ENCODE assay signal across 1 cellular context in the genomic region with DNA sequence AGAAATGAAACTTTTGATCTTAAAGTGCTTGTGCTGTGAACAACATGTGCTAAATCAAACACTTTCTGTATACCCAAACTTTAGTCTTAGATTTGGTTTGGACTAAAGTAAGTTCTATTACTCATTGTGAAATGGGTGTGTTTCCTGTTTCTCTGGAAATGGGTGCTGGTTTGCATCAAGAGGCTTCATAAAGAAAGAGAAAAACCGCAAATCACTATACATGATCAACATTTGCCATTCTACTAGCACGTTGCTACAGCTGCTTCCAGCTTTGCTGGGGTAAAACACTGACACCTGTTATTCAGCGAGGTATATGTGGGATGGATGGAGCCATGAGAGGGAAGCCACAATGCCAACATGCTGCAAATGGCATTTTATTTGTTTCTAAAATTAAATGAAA.
TF ChIP-seq lines count a peak whose summit lies in the region.

No MANE protein-coding gene starts in this region.

TF ChIP-seq in GM12878, 131 proteins besides CTCF, POLR2A, EP300 and RAD21 (continued from another document):
- TF ChIP-seq, protein P1, sequence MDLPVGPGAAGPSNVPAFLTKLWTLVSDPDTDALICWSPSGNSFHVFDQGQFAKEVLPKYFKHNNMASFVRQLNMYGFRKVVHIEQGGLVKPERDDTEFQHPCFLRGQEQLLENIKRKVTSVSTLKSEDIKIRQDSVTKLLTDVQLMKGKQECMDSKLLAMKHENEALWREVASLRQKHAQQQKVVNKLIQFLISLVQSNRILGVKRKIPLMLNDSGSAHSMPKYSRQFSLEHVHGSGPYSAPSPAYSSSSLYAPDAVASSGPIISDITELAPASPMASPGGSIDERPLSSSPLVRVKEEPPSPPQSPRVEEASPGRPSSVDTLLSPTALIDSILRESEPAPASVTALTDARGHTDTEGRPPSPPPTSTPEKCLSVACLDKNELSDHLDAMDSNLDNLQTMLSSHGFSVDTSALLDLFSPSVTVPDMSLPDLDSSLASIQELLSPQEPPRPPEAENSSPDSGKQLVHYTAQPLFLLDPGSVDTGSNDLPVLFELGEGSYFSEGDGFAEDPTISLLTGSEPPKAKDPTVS (IDR thresholded peaks at IDR 0.05; ENCODE audit: low read depth, low read length): no peak
- TF ChIP-seq ZNF384 (IDR thresholded peaks at IDR 0.05; ENCODE audit: borderline replicate concordance, low read depth, low read length): no peak
- no peak for TF ChIP-seq GATAD2B (conservative IDR thresholded peaks at IDR 0.05; ENCODE audit: low read depth)
- peak in 1 of 2 experiments; percentile 96; a peak in 2 of 4 replicates for TF ChIP-seq ETV6 (conservative IDR thresholded peaks at IDR 0.05 in 1 of 2, IDR thresholded peaks at IDR 0.05 in 1 of 2; ENCODE audit: borderline replicate concordance in 1 of 2, low read depth in 1 of 2)
- no peak for TF ChIP-seq CHD1 (IDR thresholded peaks at IDR 0.05; ENCODE audit: low read depth, low read length)
- TF ChIP-seq SRF (IDR thresholded peaks at IDR 0.05; ENCODE audit: low read depth in 2 of 2, low read length in 2 of 2): 0 out of 4 replicates have a peak, but pooled peaks of 1 of the 2 experiments have one; percentile 48
- peak; percentile 25; the same call in 1 of the 2 replicates for TF ChIP-seq YY1 (IDR thresholded peaks at IDR 0.05; ENCODE audit: low read depth, low read length)
- TF ChIP-seq RBBP5 (conservative IDR thresholded peaks at IDR 0.05): no peak
- peak; percentile 43 to 46; a peak in 2 of 4 replicates for TF ChIP-seq IKZF2 (IDR thresholded peaks at IDR 0.05)
- no peak for TF ChIP-seq STAT3 (IDR thresholded peaks at IDR 0.05; ENCODE audit: low read depth, low read length)
- no peak for TF ChIP-seq FOS (IDR thresholded peaks at IDR 0.05; ENCODE audit: borderline replicate concordance, extremely low read depth, insufficient read length)
- TF ChIP-seq RCOR1 (conservative IDR thresholded peaks at IDR 0.05; ENCODE audit: low read depth, low read length): no peak
- TF ChIP-seq, protein P2, sequence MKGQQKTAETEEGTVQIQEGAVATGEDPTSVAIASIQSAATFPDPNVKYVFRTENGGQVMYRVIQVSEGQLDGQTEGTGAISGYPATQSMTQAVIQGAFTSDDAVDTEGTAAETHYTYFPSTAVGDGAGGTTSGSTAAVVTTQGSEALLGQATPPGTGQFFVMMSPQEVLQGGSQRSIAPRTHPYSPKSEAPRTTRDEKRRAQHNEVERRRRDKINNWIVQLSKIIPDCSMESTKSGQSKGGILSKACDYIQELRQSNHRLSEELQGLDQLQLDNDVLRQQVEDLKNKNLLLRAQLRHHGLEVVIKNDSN (IDR thresholded peaks at IDR 0.05; ENCODE audit: borderline replicate concordance, extremely low read length, insufficient read depth, low read depth, low read length): no peak
- no peak for TF ChIP-seq YBX1 (IDR thresholded peaks at IDR 0.05)
- TF ChIP-seq POLR2AphosphoS5 (IDR thresholded peaks at IDR 0.05; ENCODE audit: low read length): no peak
- no peak for TF ChIP-seq TCF7 (IDR thresholded peaks at IDR 0.05; ENCODE audit: borderline replicate concordance)
- TF ChIP-seq ZNF207 (IDR thresholded peaks at IDR 0.05; ENCODE audit: borderline replicate concordance): no peak
